Comparison of ENCODE assay signal across 16 cellular contexts in genomic region chr2:221767106-221767878, GRCh38.
"Had no signal": no experiment of that assay in that cellular context is flagged by ENCODE, and none has a peak within 500 bp of the region (broad histone marks: within the 10 kb centered on the region; RNA-seq: fewer than 3 reads in every experiment).

No MANE protein-coding gene starts in this region.

- DNase-seq: activated effector memory CD4-positive, alpha-beta T cell treated with Interleukin-2 at 50 U/mL for 16 hours; activated T-cell treated with anti-CD3 and anti-CD28 coated beads, Interleukin-2, amount 50 U/mL, for 24 hours; amygdala; brain microvascular endothelial cell; endodermal cell; gastrocnemius medialis; heart right ventricle; left lung; nephron progenitor cell; psoas muscle; stimulated activated CD4-positive, alpha-beta T cell treated with anti-CD3 and anti-CD28 coated beads, Interleukin-2, amount 100 ng/mL, for 24 hours; stimulated activated naive CD4-positive, alpha-beta T cell; substantia nigra; upper lobe of left lung had no signal

- H3K4me1 ChIP-seq: gastrocnemius medialis, heart right ventricle, left lung, psoas muscle, upper lobe of left lung had no signal

- H3K4me3 ChIP-seq: gastrocnemius medialis, heart right ventricle, left lung, psoas muscle, upper lobe of left lung had no signal

- H3K36me3 ChIP-seq: brain microvascular endothelial cell, gastrocnemius medialis, heart right ventricle, left lung, upper lobe of left lung had no signal

- ATAC-seq: activated CD4-positive, CD25-positive, alpha-beta regulatory T cell treated with anti-CD3 and anti-CD28 coated beads, Interleukin-2, amount 50 U/mL, for 24 hours; gastrocnemius medialis; heart right ventricle; left lung; psoas muscle; sciatic nerve had no signal

- H3K9me3 ChIP-seq: gastrocnemius medialis, heart right ventricle, left lung, psoas muscle, upper lobe of left lung had no signal

- H3K27ac ChIP-seq: brain microvascular endothelial cell, gastrocnemius medialis, heart right ventricle, left lung, psoas muscle, upper lobe of left lung had no signal

- H3K27me3 ChIP-seq: brain microvascular endothelial cell, gastrocnemius medialis, left lung, upper lobe of left lung had no signal
